Comparison of ENCODE assay signal across 19 cellular contexts in genomic region chr18:11608618-11609017, GRCh38. TPM values are rescaled to one million over a fixed set of nuclear protein-coding genes. Genes with fewer than 3 reads are reported as not detected.
"Had no signal": no experiment of that assay in that cellular context is flagged by ENCODE, and none has a peak within 500 bp of the region (broad histone marks: within the 10 kb centered on the region; RNA-seq: fewer than 3 reads in every experiment).

No MANE protein-coding gene starts in this region.

RNA-seq across cellular contexts. Expression of gene SLC35G4, which starts 0.8 kb away (rescaled TPM):
- total RNA-seq: activated naive CD4-positive, alpha-beta T cell treated with anti-CD3 and anti-CD28 coated beads for 36 hours; activated naive CD4-positive, alpha-beta T cell treated with anti-CD3 and anti-CD28 coated beads, Interleukin-2, amount 50 U/mL, for 72 hours; activated naive CD8-positive, alpha-beta T cell treated with anti-CD3 and anti-CD28 coated beads for 36 hours; activated naive CD8-positive, alpha-beta T cell treated with anti-CD3 and anti-CD28 coated beads, Interleukin-2, amount 10 ng/mL, durations not matched to agents 7 days and 5 days; activated T-cell treated with anti-CD3 and anti-CD28 coated beads, Interleukin-2, amount 50 U/mL, for 4 hours; activated T-cell treated with anti-CD3 and anti-CD28 coated beads, Interleukin-2, amount 50 U/mL, for 72 hours; activated T-helper 1 cell treated with anti-CD3 and anti-CD28 coated beads, Interleukin-12 subunit alpha, Interleukin-12 subunit beta, Interleukin-2, Interleukin-4 antibody, amounts not matched to agents 30 ng/mL and 10 ng/mL and 1 ng/mL, durations not matched to agents 14 hours and 24 hours and 36 hours; activated T-helper 17 cell treated with anti-CD3 and anti-CD28 coated beads, Interleukin-2, amount 50 U/mL, for 72 hours; activated T-helper 2 cell treated with anti-CD3 and anti-CD28 coated beads, Interferon-gamma antibody, Interleukin-2, Interleukin-4, amounts not matched to agents 10 μg/mL and 5 μg/mL and 100 μg/mL, durations not matched to agents 14 hours and 24 hours and 36 hours; adrenal gland; aorta; ascending aorta; astrocyte; body of pancreas; breast epithelium; bronchial epithelial cell; cardiac muscle cell; cardiac septum; cerebellum had no signal
